In genomic region chr20:20150241-20150640, GRCh38 we compare ENCODE assay signal across 27 cellular contexts.
"Had no signal": no experiment of that assay in that cellular context is flagged by ENCODE, and none has a peak within 500 bp of the region (broad histone marks: within the 10 kb centered on the region; RNA-seq: fewer than 3 reads in every experiment).

No MANE protein-coding gene starts in this region.

- H3K4me1 Mint-ChIP-seq: nephron progenitor cell; neural crest cell; stimulated activated effector memory CD8-positive, alpha-beta T cell treated with anti-CD3 and anti-CD28 coated beads, Interleukin-12 subunit alpha, Interleukin-12 subunit beta, amount 100 ng/mL, for 72 hours; stimulated activated naive B cell treated with anti-CD40 and anti-IgM and Interleukin-4, amounts not matched to agents 10 μg/mL and 1 μg/mL and 100 μg/mL, for 72 hours had no signal

- H3K27ac ChIP-seq: neutrophil, pancreas, prostate gland, right lobe of liver, sigmoid colon, stomach, thoracic aorta, thyroid gland, tibial nerve, upper lobe of left lung, vagina had no signal

- H3K9me3 ChIP-seq: neutrophil, pancreas, prostate gland, right lobe of liver, thyroid gland, vagina had no signal

- H3K36me3 ChIP-seq: neutrophil, pancreas, prostate gland, right lobe of liver, sigmoid colon, stomach, thoracic aorta, thyroid gland, tibial nerve, upper lobe of left lung, vagina had no signal

- H3K4me1 ChIP-seq: pancreas, prostate gland, right lobe of liver, sigmoid colon, stomach, thyroid gland, tibial nerve, upper lobe of left lung, vagina had no signal

- H3K27ac Mint-ChIP-seq: natural killer cell treated with Interleukin-12 subunit alpha and Interleukin-12 subunit beta and Interleukin-15 and Interleukin-18, amount 100 ng/mL, for 72 hours; nephron progenitor cell; stimulated activated effector memory CD8-positive, alpha-beta T cell treated with anti-CD3 and anti-CD28 coated beads, Interleukin-12 subunit alpha, Interleukin-12 subunit beta, amount 100 ng/mL, for 72 hours; stimulated activated naive B cell treated with anti-CD40 and anti-IgM and Interleukin-4, amounts not matched to agents 10 μg/mL and 1 μg/mL and 100 μg/mL, for 72 hours; stimulated activated naive CD8-positive, alpha-beta T cell treated with anti-CD3 and anti-CD28 coated beads, Interleukin-15, Interleukin-2, amounts not matched to agents 100 ng/mL and 50 ng/mL, for 24 hours had no signal

- H3K4me3 ChIP-seq: pancreas, prostate gland, right lobe of liver, sigmoid colon, stomach, thoracic aorta, thyroid gland, tibial nerve, upper lobe of left lung, vagina had no signal

- H3K4me3 Mint-ChIP-seq: natural killer cell treated with Interleukin-12 subunit alpha and Interleukin-12 subunit beta and Interleukin-15 and Interleukin-18, amount 100 ng/mL, for 72 hours; nephron progenitor cell; neural crest cell; stimulated activated effector memory CD8-positive, alpha-beta T cell treated with anti-CD3 and anti-CD28 coated beads, Interleukin-12 subunit alpha, Interleukin-12 subunit beta, amount 100 ng/mL, for 72 hours; stimulated activated naive B cell treated with anti-CD40 and anti-IgM and Interleukin-4, amounts not matched to agents 10 μg/mL and 1 μg/mL and 100 μg/mL, for 72 hours; stimulated activated naive CD8-positive, alpha-beta T cell treated with anti-CD3 and anti-CD28 coated beads, Interleukin-15, Interleukin-2, amounts not matched to agents 100 ng/mL and 50 ng/mL, for 24 hours had no signal

- H3K27me3 ChIP-seq: pancreas, right lobe of liver, stomach, thyroid gland, tibial nerve, upper lobe of left lung, vagina had no signal

- DNase-seq: nephron progenitor cell; nucleus accumbens; pancreas; retina; right lobe of liver; sigmoid colon; small intestine; stimulated activated CD4-positive, alpha-beta T cell treated with anti-CD3 and anti-CD28 coated beads, Interleukin-15, amount 100 ng/mL, for 24 hours; stimulated activated CD4-positive, alpha-beta T cell treated with anti-CD3 and anti-CD28 coated beads, Interleukin-2, amount 100 ng/mL, for 24 hours; stimulated activated CD4-positive, alpha-beta T cell treated with anti-CD3 and anti-CD28 coated beads, Interleukin-2, amount 100 ng/mL, for 48 hours; stimulated activated CD4-positive, alpha-beta T cell treated with anti-CD3 and anti-CD28 coated beads, Interleukin-4, amount 100 ng/mL, for 24 hours; stimulated activated naive B cell treated with anti-CD40 and anti-IgM and Interleukin-4, amounts not matched to agents 10 μg/mL and 1 μg/mL and 100 μg/mL, for 72 hours; stimulated activated naive CD4-positive, alpha-beta T cell treated with Interleukin-2 at 50 U/mL for 16 hours; stomach; thyroid gland; trophoblast cell; upper lobe of left lung had no signal

- H3K36me3 Mint-ChIP-seq: stimulated activated effector memory CD8-positive, alpha-beta T cell treated with anti-CD3 and anti-CD28 coated beads, Interleukin-12 subunit alpha, Interleukin-12 subunit beta, amount 100 ng/mL, for 72 hours; stimulated activated naive B cell treated with anti-CD40 and anti-IgM and Interleukin-4, amounts not matched to agents 10 μg/mL and 1 μg/mL and 100 μg/mL, for 72 hours had no signal

- ATAC-seq: natural killer cell treated with Interleukin-12 subunit alpha and Interleukin-12 subunit beta and Interleukin-15 and Interleukin-18, amount 100 ng/mL, for 72 hours; pancreas; right cardiac atrium; right lobe of liver; stimulated activated effector memory CD8-positive, alpha-beta T cell treated with anti-CD3 and anti-CD28 coated beads, Interleukin-12 subunit alpha, Interleukin-12 subunit beta, amount 100 ng/mL, for 72 hours; stimulated activated naive B cell treated with anti-CD40 and anti-IgM and Interleukin-4, amounts not matched to agents 10 μg/mL and 1 μg/mL and 100 μg/mL, for 72 hours had no signal
